In the genomic region with DNA sequence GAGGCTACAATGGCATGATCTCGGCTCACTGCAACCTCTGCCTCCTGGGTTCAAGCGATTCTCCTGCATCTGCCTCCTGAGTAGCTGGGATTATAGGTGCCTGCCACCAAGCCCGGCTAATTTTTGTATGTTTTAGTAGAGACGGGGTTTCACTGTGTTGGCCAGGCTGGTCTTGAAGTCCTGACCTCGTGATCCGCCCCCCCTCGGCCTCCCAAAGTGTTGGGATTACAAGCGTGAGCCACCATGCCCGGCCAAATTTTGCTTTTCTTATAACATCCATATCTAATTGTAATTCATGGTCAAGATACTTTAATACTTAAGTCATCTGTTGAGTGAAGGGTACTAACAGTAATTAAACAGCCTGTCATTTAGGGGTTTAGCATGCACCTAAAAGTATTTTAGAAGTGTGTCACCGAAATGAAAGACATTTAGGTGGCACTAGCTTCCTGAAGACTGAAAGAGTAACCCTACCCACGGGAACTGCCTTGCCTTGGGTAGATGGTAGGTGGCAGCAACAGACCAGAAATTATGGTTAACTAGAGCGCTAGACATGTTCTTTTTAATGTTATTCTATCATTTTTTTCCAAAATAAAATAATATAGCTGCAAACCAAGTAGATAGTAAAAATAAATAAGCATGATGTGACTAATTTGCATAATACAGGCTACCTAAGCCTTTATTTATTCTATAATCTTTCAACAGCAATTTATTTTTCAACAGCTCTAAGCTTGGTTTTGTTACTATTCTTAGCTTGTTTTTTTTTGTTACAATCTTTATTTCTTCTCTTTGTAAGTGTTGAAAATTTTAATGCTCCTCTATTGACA, we compare ENCODE assay signal across 8 cellular contexts. TPM values are rescaled to one million over a fixed set of nuclear protein-coding genes. Genes with fewer than 3 reads are reported as not detected.
DNase-seq lines count a peak whose midpoint lies in the region; ATAC-seq and TF ChIP-seq lines count a peak whose summit lies in the region.

No MANE protein-coding gene starts in this region.

- H3K27me3 Mint-ChIP-seq in brain: no peaks in the 10 kb centered on the region

- ATAC-seq in DND-41 (ENCODE audit: insufficient read depth, low read depth): peak; percentile 95
- peak; percentile 43 for ATAC-seq in GM21360 (IDR thresholded peaks at IDR 0.05; ENCODE audit: unreplicated experiment)
- ATAC-seq in GM21717 (IDR thresholded peaks at IDR 0.05; ENCODE audit: unreplicated experiment): no peak

- H3K27ac Mint-ChIP-seq in brain: peak overlapping the region in 4 of 5 experiments; percentile 47 to 93 (median 69)

- DNase-seq in DND-41: peak; percentile 65
- DNase-seq in LHCN-M2 (ENCODE audit: low read depth): peak; percentile 58
- DNase-seq in SK-N-SH: peak; percentile 59
- DNase-seq in iPS-NIHi7 (ENCODE audit: extremely low spot score): peak; percentile 50
- DNase-seq in stimulated activated CD4-positive, alpha-beta T cell treated with anti-CD3 and anti-CD28 coated beads, Interleukin-1b, Interleukin-23, amount 100 ng/mL, for 48 hours: peak; percentile 22

- H3K9me3 Mint-ChIP-seq in brain: no peaks in the 10 kb centered on the region

- TF ChIP-seq CTCF in DND-41 (IDR thresholded peaks at IDR 0.05; ENCODE audit: borderline replicate concordance, extremely low read depth, low read length, poor library complexity, severe bottlenecking) (peak; percentile 89), SK-N-SH (IDR thresholded peaks at IDR 0.05) (peak; percentile 88), brain (conservative IDR thresholded peaks at IDR 0.05) (peak; percentile 82 to 89)

- H3K36me3 Mint-ChIP-seq in brain: no peaks in the 10 kb centered on the region

- H3K4me3 ChIP-seq in DND-41 (ENCODE audit: low read depth in 1 of 2, low read length in 2 of 2): no peak overlapping the region
- H3K4me3 ChIP-seq in SK-N-SH (ENCODE audit: low read depth in 2 of 2, low read length in 1 of 2): no peak overlapping the region; a peak in 1 of 4 replicates

- peak overlapping the region in 1 of 5 experiments; percentile 11 for H3K4me3 Mint-ChIP-seq in brain

- 0 out of 2 replicates have a peak overlapping the region, but pooled peaks have one; percentile 51 for H2AFZ ChIP-seq in DND-41 (ENCODE audit: low read depth, low read length)
- H2AFZ ChIP-seq in SK-N-SH (ENCODE audit: low read depth): peak overlapping the region; percentile 67

- H3K79me2 ChIP-seq in DND-41 (ENCODE audit: insufficient read depth, low read length) (no peaks in the 10 kb centered on the region), SK-N-SH (ENCODE audit: insufficient read depth) (no peaks in the 10 kb centered on the region)

- no peaks in the 10 kb centered on the region for H3K36me3 ChIP-seq in DND-41 (ENCODE audit: insufficient read depth, low read length)
- H3K36me3 ChIP-seq in SK-N-SH (replicated peaks in 1 of 2; ENCODE audit: control insufficient read depth in 1 of 2, insufficient read depth in 2 of 2, low read length in 1 of 2): no peaks in the 10 kb centered on the region

- H4K20me1 ChIP-seq in DND-41 (ENCODE audit: insufficient read depth, low read length) (no peaks in the 10 kb centered on the region), SK-N-SH (ENCODE audit: insufficient read depth) (no peaks in the 10 kb centered on the region)

- POLR2A ChIA-PET in SK-N-SH (lab: Yijun Ruan, JAX): interaction anchor here (0.6 to 1.8 kb wide), 8 partner anchors 9 to 944 kb away, joined by 3 to 6 read pairs (median 4); a partner anchor contains a TSS

- 47% methylated on average over 12 of the region's 12 CpGs for WGBS in SK-N-SH (ENCODE audit: low lambda C conversion rate)

- H3K27me3 ChIP-seq in DND-41 (ENCODE audit: insufficient read depth, low read length, poor library complexity) (no peaks in the 10 kb centered on the region), SK-N-SH (ENCODE audit: insufficient read depth) (no peaks in the 10 kb centered on the region)

- H3K27ac ChIP-seq in DND-41 (ENCODE audit: low read length) (no peak overlapping the region), SK-N-SH (ENCODE audit: low read depth in 2 of 2, low read length in 1 of 2) (peak overlapping the region; percentile 6 to 97; a peak in 3 of 4 replicates)

- H3K4me2 ChIP-seq in DND-41 (ENCODE audit: insufficient read depth, low read length) (peak overlapping the region; percentile 44), SK-N-SH (peak overlapping the region; percentile 31; the same call in 1 of the 2 replicates)

- H3K4me1 Mint-ChIP-seq in brain: peaks cover 27% of the 10 kb centered on the region

- H3F3A ChIP-seq in SK-N-SH (replicated peaks; ENCODE audit: insufficient read depth): peaks cover 10% of the 10 kb centered on the region

- H3K9ac ChIP-seq in DND-41 (ENCODE audit: low read depth, low read length): no peak overlapping the region
- no peak overlapping the region for H3K9ac ChIP-seq in SK-N-SH

- TF ChIP-seq RAD21 in SK-N-SH (IDR thresholded peaks at IDR 0.05; ENCODE audit: low read length): peak; percentile 93

- no peak for TF ChIP-seq EP300 in SK-N-SH (IDR thresholded peaks at IDR 0.05; ENCODE audit: borderline replicate concordance in 1 of 2, low read depth in 1 of 2, low read length in 1 of 2)

- CTCF ChIA-PET in SK-N-SH (lab: Yijun Ruan, JAX): interaction anchor here (0.6 to 3.2 kb wide), 90 partner anchors 8 to 1400 kb away, joined by 3 to 93 read pairs (median 4); a partner anchor contains a TSS

- H3K9me2 ChIP-seq in SK-N-SH: no peaks in the 10 kb centered on the region

- peaks cover 3% of the 10 kb centered on the region; the same call in 1 of the 2 replicates for H3K4me1 ChIP-seq in DND-41 (ENCODE audit: insufficient read depth, low read length)
- H3K4me1 ChIP-seq in SK-N-SH (ENCODE audit: control insufficient read depth in 1 of 2, insufficient read depth in 2 of 2, low read depth in 1 of 2, low read length in 1 of 2): peaks cover 8 to 34% of the 10 kb centered on the region in 2 experiments

- no peaks in the 10 kb centered on the region for H3K9me3 ChIP-seq in DND-41 (ENCODE audit: insufficient read depth, low read length, severe bottlenecking)
- H3K9me3 ChIP-seq in SK-N-SH: no peaks in the 10 kb centered on the region

TF ChIP-seq in SK-N-SH, 30 proteins besides CTCF, POLR2A, EP300 and RAD21:
- peak; percentile 64 for TF ChIP-seq SMC3 (IDR thresholded peaks at IDR 0.05; ENCODE audit: low read depth, low read length)
- TF ChIP-seq, protein P1, sequence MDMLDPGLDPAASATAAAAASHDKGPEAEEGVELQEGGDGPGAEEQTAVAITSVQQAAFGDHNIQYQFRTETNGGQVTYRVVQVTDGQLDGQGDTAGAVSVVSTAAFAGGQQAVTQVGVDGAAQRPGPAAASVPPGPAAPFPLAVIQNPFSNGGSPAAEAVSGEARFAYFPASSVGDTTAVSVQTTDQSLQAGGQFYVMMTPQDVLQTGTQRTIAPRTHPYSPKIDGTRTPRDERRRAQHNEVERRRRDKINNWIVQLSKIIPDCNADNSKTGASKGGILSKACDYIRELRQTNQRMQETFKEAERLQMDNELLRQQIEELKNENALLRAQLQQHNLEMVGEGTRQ (IDR thresholded peaks at IDR 0.05; ENCODE audit: borderline replicate concordance, low read depth, low read length): no peak
- TF ChIP-seq MEF2A (IDR thresholded peaks at IDR 0.05; ENCODE audit: borderline replicate concordance, low read depth): no peak
- no peak for TF ChIP-seq SIN3A (IDR thresholded peaks at IDR 0.05; ENCODE audit: borderline replicate concordance, low read depth, low read length)
- TF ChIP-seq FOXJ3 (CRISPR knock-in tag; IDR thresholded peaks at IDR 0.05): no peak

RNA-seq across cellular contexts. Expression of a gene that starts 8.6 kb away (rescaled TPM):
- total RNA-seq in LHCN-M2 (2014; rRNA removed): 13.3 and 16.9 TPM in 2 replicates
- polyA plus RNA-seq in LHCN-M2 (2012): 18.9 TPM
- polyA plus RNA-seq in SK-N-SH (2012; rRNA removed): 7.6 and 8.8 TPM in 2 replicates
- 11.1 and 12.5 TPM in 2 replicates for polyA plus RNA-seq in SK-N-SH (2012; cell fraction: cytosol; rRNA removed)
- polyA plus RNA-seq in SK-N-SH (2012; cell fraction: nucleus; rRNA removed): 3.7 and 4.8 TPM in 2 replicates
- polyA plus RNA-seq in brain (ENCODE audit: insufficient read depth, low read depth, low replicate concordance): 47.8 TPM
